Comparison of ENCODE assay signal across 8 cellular contexts in genomic region chr11:69918938-69919650, GRCh38.
A peak's percentile ranks its signal among the peaks of the same experiment; 100 is the strongest.
DNase-seq lines count a peak whose midpoint lies in the region; ATAC-seq and TF ChIP-seq lines count a peak whose summit lies in the region.

No MANE protein-coding gene starts in this region.

- intact Hi-C loops in activated B cell treated with CpG ODN at 0.5 μM for 24 hours (cut with micrococcal nuclease): loop anchor here (1.0 to 5.0 kb wide), 2 partner anchors 277 to 838 kb away; no protein-coding TSS in a partner anchor
- intact Hi-C loops in breast epithelium (cut with DNase I; ENCODE audit: low total_unique reads): loop anchor here (10.0 kb wide), 1 partner anchor 266 kb away; no protein-coding TSS in a partner anchor

- H3K27me3 ChIP-seq in breast epithelium: no peaks in the 10 kb centered on the region
- peaks cover 38% of the 10 kb centered on the region for H3K27me3 ChIP-seq in kidney epithelial cell (ENCODE audit: control insufficient read depth, insufficient read depth, low read length)

- no peaks in the 10 kb centered on the region for H3K9me3 ChIP-seq in breast epithelium

- H3K36me3 ChIP-seq in breast epithelium (no peaks in the 10 kb centered on the region), kidney epithelial cell (ENCODE audit: control insufficient read depth, insufficient read depth, low read length) (no peaks in the 10 kb centered on the region)

- CTCF ChIA-PET in activated B cell treated with CpG ODN at 0.5 μM for 24 hours (lab: Charles Lee): interaction anchor here (1.1 to 1.2 kb wide), 2 partner anchors 274 to 277 kb away, joined by 4 read pairs; no protein-coding TSS in a partner anchor

- peaks cover 2% of the 10 kb centered on the region for H3K9me3 Mint-ChIP-seq in activated B cell treated with CpG ODN at 0.5 μM for 24 hours

- peaks cover 16% of the 10 kb centered on the region for H3K27me3 Mint-ChIP-seq in activated B cell treated with CpG ODN at 0.5 μM for 24 hours

- no peaks in the 10 kb centered on the region for H3K36me3 Mint-ChIP-seq in activated B cell treated with CpG ODN at 0.5 μM for 24 hours (ENCODE audit: low read depth)

- peak overlapping the region in 2 of 3 donors; percentile 6 to 26 for H3K4me3 ChIP-seq in breast epithelium
- no peak overlapping the region for H3K4me3 ChIP-seq in kidney epithelial cell (ENCODE audit: low read depth, low read length)

- H3K27ac Mint-ChIP-seq in activated B cell treated with CpG ODN at 0.5 μM for 24 hours: no peak overlapping the region

- H3K4me1 ChIP-seq in breast epithelium: peaks cover 11 to 18% of the 10 kb centered on the region in 2 donors

- H3K4me1 Mint-ChIP-seq in activated B cell treated with CpG ODN at 0.5 μM for 24 hours: no peaks in the 10 kb centered on the region

- ATAC-seq in activated B cell treated with CpG ODN at 0.5 μM for 24 hours (ENCODE audit: low read depth) (no peak), GM18909 (IDR thresholded peaks at IDR 0.05; ENCODE audit: poor library complexity, unreplicated experiment) (no peak), GM21367 (IDR thresholded peaks at IDR 0.05; ENCODE audit: unreplicated experiment) (no peak)

- H3K4me3 Mint-ChIP-seq in activated B cell treated with CpG ODN at 0.5 μM for 24 hours: no peak overlapping the region

- H3K27ac ChIP-seq in breast epithelium: peak overlapping the region; percentile 84 to 90

- peak; percentile 72 for DNase-seq in ELR (ENCODE audit: low read depth)
- peak; percentile 51 for DNase-seq in MV-4-11 (lab: John Stamatoyannopoulos, UW)
- peak; percentile 57 for DNase-seq in activated B cell treated with CpG ODN at 0.5 μM for 24 hours
- peak; percentile 78 to 81 for DNase-seq in breast epithelium (ENCODE audit: low spot score in 2 of 2)
- DNase-seq in kidney epithelial cell (ENCODE audit: low read depth): no peak
- peak; percentile 68 for DNase-seq in stimulated activated CD4-positive, alpha-beta T cell treated with anti-CD3 and anti-CD28 coated beads, Interleukin-1b, Interleukin-23, amount 100 ng/mL, for 48 hours

- no peak for TF ChIP-seq POLR2A in breast epithelium (IDR thresholded peaks at IDR 0.05)

- POLR2A ChIA-PET in activated B cell treated with CpG ODN at 0.5 μM for 24 hours (lab: Charles Lee): no interaction called here

- TF ChIP-seq CTCF in activated B cell treated with CpG ODN at 0.5 μM for 24 hours (IDR thresholded peaks at IDR 0.05) (no peak), breast epithelium (IDR thresholded peaks at IDR 0.05) (peak; percentile 87 to 96 (median 88)), kidney epithelial cell (IDR thresholded peaks at IDR 0.05; ENCODE audit: insufficient read depth, low read length, poor library complexity, severe bottlenecking) (peak; percentile 93)
